In genomic region chr17:28151001-28151400, GRCh38 we compare ENCODE assay signal across 26 cellular contexts.
DNase-seq lines count a peak whose midpoint lies in the region; ATAC-seq and TF ChIP-seq lines count a peak whose summit lies in the region.
"Had no signal": no experiment of that assay in that cellular context is flagged by ENCODE, and none has a peak within 500 bp of the region (broad histone marks: within the 10 kb centered on the region; RNA-seq: fewer than 3 reads in every experiment).

No MANE protein-coding gene starts in this region.

- TF ChIP-seq CTCF in HFF-Myc (IDR thresholded peaks at IDR 0.05; ENCODE audit: low read depth, low read length, missing control alignments) (no peak), glutamatergic neuron (IDR thresholded peaks at IDR 0.05; ENCODE audit: partially characterized antibody, unreplicated experiment) (no peak)
- TF ChIP-seq CTCF in CD8-positive, alpha-beta T cell (IDR thresholded peaks at IDR 0.05), result no peak

- CTCF ChIA-PET in CD8-positive, alpha-beta T cell (lab: Charles Lee), result no interaction called here

- intact Hi-C loops in CD8-positive, alpha-beta T cell (cut with DNase I, micrococcal nuclease), result no loop called here

- H3K36me3 ChIP-seq in CD8-positive, alpha-beta T cell (ENCODE audit: insufficient read depth, low read length), result no peaks in the 10 kb centered on the region
- no peaks in the 10 kb centered on the region for H3K36me3 ChIP-seq in effector memory CD4-positive, alpha-beta T cell (ENCODE audit: control insufficient read depth, insufficient read depth, low read length)
- H3K36me3 ChIP-seq: esophagus squamous epithelium had no signal

- H3K27ac Mint-ChIP-seq in glutamatergic neuron (ENCODE audit: unreplicated experiment), result peak overlapping the region; percentile 13
- H3K27ac Mint-ChIP-seq in CD8-positive, alpha-beta T cell, result no peak overlapping the region
- H3K27ac Mint-ChIP-seq: activated B cell treated with CpG ODN at 0.5 μM for 24 hours; activated naive CD4-positive, alpha-beta T cell treated with anti-CD3 and anti-CD28 coated beads, Interleukin-2, amount 50 U/mL, for 24 hours; activated T-helper 17 cell treated with anti-CD3 and anti-CD28 coated beads, Interleukin-2, amount 50 U/mL, for 72 hours; endodermal cell; HFFc6; IgD-negative memory B cell; mesothelial cell of epicardium; naive thymus-derived CD4-positive, alpha-beta T cell; type B pancreatic cell had no signal

- H3K4me1 ChIP-seq in CD8-positive, alpha-beta T cell (ENCODE audit: insufficient read depth, low read length), result no peaks in the 10 kb centered on the region
- no peaks in the 10 kb centered on the region for H3K4me1 ChIP-seq in effector memory CD4-positive, alpha-beta T cell (ENCODE audit: control insufficient read depth, insufficient read depth, low read length, poor library complexity, severe bottlenecking)
- H3K4me1 ChIP-seq: esophagus squamous epithelium had no signal

- no peaks in the 10 kb centered on the region for H3K27me3 ChIP-seq in CD8-positive, alpha-beta T cell (ENCODE audit: insufficient read depth, low read length)
- H3K27me3 ChIP-seq in effector memory CD4-positive, alpha-beta T cell (replicated peaks; ENCODE audit: control insufficient read depth, insufficient read depth, low read length, poor library complexity, severe bottlenecking), result no peaks in the 10 kb centered on the region
- H3K27me3 ChIP-seq: esophagus squamous epithelium had no signal

- POLR2A ChIA-PET in CD8-positive, alpha-beta T cell (lab: Charles Lee), result no interaction called here

- H3K9me3 ChIP-seq in CD8-positive, alpha-beta T cell (ENCODE audit: low read length), result no peaks in the 10 kb centered on the region
- H3K9me3 ChIP-seq in effector memory CD4-positive, alpha-beta T cell (ENCODE audit: control insufficient read depth, low read length), result no peaks in the 10 kb centered on the region
- H3K9me3 ChIP-seq: esophagus squamous epithelium had no signal

- DNase-seq in HFF-Myc (ENCODE audit: extremely low read depth, low read depth) (peak; percentile 20), NCI-H1436 (lab: John Stamatoyannopoulos, UW) (peak; percentile 93), NCI-H82 (lab: John Stamatoyannopoulos, UW) (peak; percentile 97), glutamatergic neuron (no peak)
- DNase-seq in CD8-positive, alpha-beta T cell, result no peak
- DNase-seq in effector memory CD4-positive, alpha-beta T cell, result no peak
- DNase-seq: activated B cell treated with CpG ODN at 0.5 μM for 24 hours; activated CD4-positive, alpha-beta T cell treated with anti-CD3 and anti-CD28 coated beads, Interleukin-2, amount 50 U/mL, for 4 hours; CD4-positive, alpha-beta memory T cell; cortex of kidney; endodermal cell; esophagus squamous epithelium; HFFc6; naive thymus-derived CD4-positive, alpha-beta T cell; NCI-H510A treated with DMSO at 0.1 percent for 48 hours; small intestine; stimulated activated CD4-positive, alpha-beta T cell treated with anti-CD3 and anti-CD28 coated beads, Interleukin-1b, Interleukin-23, amount 100 ng/mL, for 48 hours; SW 1271; T1000 had no signal

- H3K4me3 ChIP-seq in HFF-Myc (replicated peaks; ENCODE audit: low read depth, low read length), result no peak overlapping the region
- no peak overlapping the region for H3K4me3 ChIP-seq in CD8-positive, alpha-beta T cell (ENCODE audit: low read depth, low read length)
- no peak overlapping the region for H3K4me3 ChIP-seq in effector memory CD4-positive, alpha-beta T cell (ENCODE audit: insufficient read depth, low read depth, low read length, poor library complexity, severe bottlenecking)
- H3K4me3 ChIP-seq: esophagus squamous epithelium had no signal

- no peak overlapping the region for H3K4me3 Mint-ChIP-seq in glutamatergic neuron (ENCODE audit: unreplicated experiment)
- no peak overlapping the region for H3K4me3 Mint-ChIP-seq in CD8-positive, alpha-beta T cell
- H3K4me3 Mint-ChIP-seq: activated B cell treated with CpG ODN at 0.5 μM for 24 hours; activated naive CD4-positive, alpha-beta T cell treated with anti-CD3 and anti-CD28 coated beads, Interleukin-2, amount 50 U/mL, for 24 hours; activated T-helper 17 cell treated with anti-CD3 and anti-CD28 coated beads, Interleukin-2, amount 50 U/mL, for 72 hours; CD4-positive, alpha-beta memory T cell; endodermal cell; HFFc6; IgD-negative memory B cell; mesothelial cell of epicardium; naive thymus-derived CD4-positive, alpha-beta T cell; type B pancreatic cell had no signal

- peaks cover 4% of the 10 kb centered on the region for H3K4me1 Mint-ChIP-seq in glutamatergic neuron (ENCODE audit: low read depth, unreplicated experiment)
- H3K4me1 Mint-ChIP-seq in CD8-positive, alpha-beta T cell (ENCODE audit: low read depth), result no peaks in the 10 kb centered on the region
- H3K4me1 Mint-ChIP-seq: activated B cell treated with CpG ODN at 0.5 μM for 24 hours; activated naive CD4-positive, alpha-beta T cell treated with anti-CD3 and anti-CD28 coated beads, Interleukin-2, amount 50 U/mL, for 24 hours; activated T-helper 17 cell treated with anti-CD3 and anti-CD28 coated beads, Interleukin-2, amount 50 U/mL, for 72 hours; CD4-positive, alpha-beta memory T cell; IgD-negative memory B cell; mesothelial cell of epicardium; naive thymus-derived CD4-positive, alpha-beta T cell had no signal

- H3K36me3 Mint-ChIP-seq in glutamatergic neuron (ENCODE audit: unreplicated experiment), result no peaks in the 10 kb centered on the region
- H3K36me3 Mint-ChIP-seq in CD8-positive, alpha-beta T cell, result peaks cover 10% of the 10 kb centered on the region
- H3K36me3 Mint-ChIP-seq: activated naive CD4-positive, alpha-beta T cell treated with anti-CD3 and anti-CD28 coated beads, Interleukin-2, amount 50 U/mL, for 24 hours; mesothelial cell of epicardium; type B pancreatic cell had no signal

- H3K27ac ChIP-seq in CD8-positive, alpha-beta T cell (ENCODE audit: low read depth, low read length), result no peak overlapping the region
- no peak overlapping the region for H3K27ac ChIP-seq in effector memory CD4-positive, alpha-beta T cell (ENCODE audit: insufficient read depth, low read length, poor library complexity, severe bottlenecking)
- H3K27ac ChIP-seq: esophagus squamous epithelium had no signal

- no peaks in the 10 kb centered on the region for H3K27me3 Mint-ChIP-seq in glutamatergic neuron (ENCODE audit: unreplicated experiment)
- H3K27me3 Mint-ChIP-seq in CD8-positive, alpha-beta T cell (ENCODE audit: low read depth), result no peaks in the 10 kb centered on the region
- H3K27me3 Mint-ChIP-seq: activated B cell treated with CpG ODN at 0.5 μM for 24 hours; activated naive CD4-positive, alpha-beta T cell treated with anti-CD3 and anti-CD28 coated beads, Interleukin-2, amount 50 U/mL, for 24 hours; activated T-helper 17 cell treated with anti-CD3 and anti-CD28 coated beads, Interleukin-2, amount 50 U/mL, for 72 hours; CD4-positive, alpha-beta memory T cell; IgD-negative memory B cell; naive thymus-derived CD4-positive, alpha-beta T cell; type B pancreatic cell had no signal

- ATAC-seq in activated CD4-positive, CD25-positive, alpha-beta regulatory T cell treated with anti-CD3 and anti-CD28 coated beads, Interleukin-2, amount 50 U/mL, for 24 hours, result no peak
- no peak for ATAC-seq in CD8-positive, alpha-beta T cell
- ATAC-seq in GM19328 (IDR thresholded peaks at IDR 0.05; ENCODE audit: unreplicated experiment), result no peak
- ATAC-seq: activated T-helper 17 cell treated with anti-CD3 and anti-CD28 coated beads, Interleukin-2, amount 50 U/mL, for 72 hours; naive thymus-derived CD4-positive, alpha-beta T cell had no signal

- H3K9me3 Mint-ChIP-seq in glutamatergic neuron (ENCODE audit: unreplicated experiment), result no peaks in the 10 kb centered on the region
- H3K9me3 Mint-ChIP-seq in CD8-positive, alpha-beta T cell, result no peaks in the 10 kb centered on the region
- H3K9me3 Mint-ChIP-seq: activated B cell treated with CpG ODN at 0.5 μM for 24 hours; activated naive CD4-positive, alpha-beta T cell treated with anti-CD3 and anti-CD28 coated beads, Interleukin-2, amount 50 U/mL, for 24 hours; activated T-helper 17 cell treated with anti-CD3 and anti-CD28 coated beads, Interleukin-2, amount 50 U/mL, for 72 hours; HFFc6; IgD-negative memory B cell; mesothelial cell of epicardium; naive thymus-derived CD4-positive, alpha-beta T cell; type B pancreatic cell had no signal

Comparison
In these comparisons a context has a peak if more than half of its experiments do, and no peak if none do; other contexts are left out.
1. DNase-seq: peak in HFF-Myc (single experiment), NCI-H1436 (single experiment) and NCI-H82 (single experiment); none in glutamatergic neuron (single experiment), CD8-positive, alpha-beta T cell (0 of 7) and effector memory CD4-positive, alpha-beta T cell (0 of 3).